ENCODE assay signal across 15 cellular contexts in the genomic region with DNA sequence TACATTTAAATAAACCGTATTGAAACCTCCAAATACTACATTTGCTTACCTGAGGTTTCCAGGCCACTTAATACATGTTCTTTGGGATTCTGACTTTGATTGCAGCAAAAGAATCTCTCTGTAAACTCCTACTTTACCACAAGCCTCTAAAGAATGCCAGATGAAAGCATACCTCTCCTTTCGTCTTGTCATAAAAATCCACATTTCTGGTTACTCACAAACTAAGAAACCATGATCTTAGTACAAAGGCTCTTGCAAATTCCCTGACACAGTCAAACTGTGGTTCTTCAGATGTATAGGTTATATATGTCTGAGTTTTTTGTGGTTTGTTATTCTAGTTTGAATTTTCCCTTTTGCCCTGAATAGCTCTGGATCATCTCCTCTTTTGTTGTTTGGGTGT.
DNase-seq lines count a peak whose midpoint lies in the region; ATAC-seq and TF ChIP-seq lines count a peak whose summit lies in the region.
"Had no signal": no experiment of that assay in that cellular context is flagged by ENCODE, and none has a peak within 500 bp of the region (broad histone marks: within the 10 kb centered on the region; RNA-seq: fewer than 3 reads in every experiment).

No MANE protein-coding gene starts in this region.

- H3K27ac ChIP-seq in SJSA1 = peak overlapping the region; percentile 59
- H3K27ac ChIP-seq: sigmoid colon, thyroid gland had no signal

- H3K4me3 ChIP-seq in SJSA1 (no peak overlapping the region), fibroblast of the aortic adventitia (ENCODE audit: low read depth, low read length) (no peak overlapping the region)
- H3K4me3 ChIP-seq: MG63, sigmoid colon, thyroid gland had no signal

- peaks cover 5 to 9% of the 10 kb centered on the region in 2 donors for H3K36me3 Mint-ChIP-seq in activated naive CD4-positive, alpha-beta T cell treated with anti-CD3 and anti-CD28 coated beads, Interleukin-2, amount 50 U/mL, for 72 hours

- H3K9me3 Mint-ChIP-seq in activated naive CD4-positive, alpha-beta T cell treated with anti-CD3 and anti-CD28 coated beads, Interleukin-2, amount 50 U/mL, for 72 hours = peaks cover 10 to 11% of the 10 kb centered on the region in 2 donors

- peaks cover 15% of the 10 kb centered on the region for H3K4me1 ChIP-seq in SJSA1 (replicated peaks)
- H3K4me1 ChIP-seq: sigmoid colon, thyroid gland had no signal

- TF ChIP-seq CTCF in fibroblast of the aortic adventitia (IDR thresholded peaks at IDR 0.05; ENCODE audit: insufficient read depth, low read length) = no peak

- H3K9me3 ChIP-seq in SJSA1 (replicated peaks) = no peaks in the 10 kb centered on the region; the same call in 1 of the 2 replicates
- H3K9me3 ChIP-seq: MG63, thyroid gland had no signal

- peak; percentile 51 to 95 for ATAC-seq in activated naive CD4-positive, alpha-beta T cell treated with anti-CD3 and anti-CD28 coated beads, Interleukin-2, amount 50 U/mL, for 72 hours
- ATAC-seq: Panc1 had no signal

- no peaks in the 10 kb centered on the region for H3K27me3 ChIP-seq in SJSA1 (replicated peaks)
- H3K27me3 ChIP-seq: MG63, sigmoid colon, thyroid gland had no signal

- DNase-seq in activated naive CD4-positive, alpha-beta T cell treated with anti-CD3 and anti-CD28 coated beads, Interleukin-2, amount 50 U/mL, for 72 hours (ENCODE audit: low spot score in 2 of 2) = no peak
- DNase-seq in activated naive CD4-positive, alpha-beta T cell (lab: John Stamatoyannopoulos, UW) = no peak
- DNase-seq in SJSA1 (ENCODE audit: low read depth in 1 of 2, low spot score in 2 of 2) (peak in 1 of 2 experiments; percentile 78), fibroblast of the aortic adventitia (ENCODE audit: low read depth) (peak; percentile 71), stromal cell of bone marrow (ENCODE audit: low read depth) (peak; percentile 9), NCI-H187 treated with DMSO at 0.1 percent for 48 hours (lab: John Stamatoyannopoulos, UW) (no peak), NCI-H82 (lab: John Stamatoyannopoulos, UW) (no peak)
- no peak for DNase-seq in activated naive CD4-positive, alpha-beta T cell treated with anti-CD3 and anti-CD28 coated beads, Interleukin-2, amount 50 U/mL, for 16 hours
- DNase-seq: DMS79 treated with DMSO at 0.1 percent for 48 hours; effector CD4-positive, alpha-beta T cell; MG63; sigmoid colon; T-helper 9 cell; thyroid gland had no signal

- H3K27ac Mint-ChIP-seq in activated naive CD4-positive, alpha-beta T cell treated with anti-CD3 and anti-CD28 coated beads, Interleukin-2, amount 50 U/mL, for 72 hours = no peak overlapping the region

- H3K36me3 ChIP-seq in SJSA1 = no peaks in the 10 kb centered on the region
- H3K36me3 ChIP-seq: MG63, sigmoid colon, thyroid gland had no signal

Comparison
In these comparisons a context has a peak if more than half of its experiments do, and no peak if none do; other contexts are left out.
1. DNase-seq: peak in fibroblast of the aortic adventitia (single experiment) and stromal cell of bone marrow (single experiment); none in activated naive CD4-positive, alpha-beta T cell treated with anti-CD3 and anti-CD28 coated beads, Interleukin-2, amount 50 U/mL, for 72 hours (0 of 2), activated naive CD4-positive, alpha-beta T cell (0 of 4), NCI-H187 treated with DMSO at 0.1 percent for 48 hours (single experiment), activated naive CD4-positive, alpha-beta T cell treated with anti-CD3 and anti-CD28 coated beads, Interleukin-2, amount 50 U/mL, for 16 hours (single experiment) and NCI-H82 (single experiment).